In genomic region chr2:143468341-143468888, GRCh38 we compare ENCODE assay signal across 11 cellular contexts.
DNase-seq lines count a peak whose midpoint lies in the region; ATAC-seq, FAIRE-seq and TF ChIP-seq lines count a peak whose summit lies in the region.
"Had no signal": no experiment of that assay in that cellular context is flagged by ENCODE, and none has a peak within 500 bp of the region (broad histone marks: within the 10 kb centered on the region; RNA-seq: fewer than 3 reads in every experiment).

No MANE protein-coding gene starts in this region.

- peak; percentile 73 for FAIRE-seq in GM12892 (lab: Jason Lieb, UNC)
- FAIRE-seq: urothelium cell line had no signal

- ATAC-seq in GM19043 (IDR thresholded peaks at IDR 0.05; ENCODE audit: low read depth, unreplicated experiment), result peak; percentile 58
- peak; percentile 80 for ATAC-seq in HG02678 (IDR thresholded peaks at IDR 0.05; ENCODE audit: unreplicated experiment)
- ATAC-seq in HG03469 (IDR thresholded peaks at IDR 0.05; ENCODE audit: unreplicated experiment), result peak; percentile 55

- DNase-seq in GM12892 (ENCODE audit: insufficient read length) (no peak), A172 (ENCODE audit: low spot score) (no peak), HUDEP-2 (lab: John Stamatoyannopoulos, UW; ENCODE audit: unreplicated experiment in 76 of 76) (no peak)
- DNase-seq in stimulated activated naive CD4-positive, alpha-beta T cell (lab: John Stamatoyannopoulos, UW), result no peak
- no peak for DNase-seq in stimulated activated CD4-positive, alpha-beta T cell treated with anti-CD3 and anti-CD28 coated beads, Interleukin-4, amount 100 ng/mL, for 1 hour
- DNase-seq: aorta, OCI-M1 had no signal

- no peak for TF ChIP-seq POLR2A in GM12892 (IDR thresholded peaks at IDR 0.05; ENCODE audit: low read depth, low read length)
